16 cellular contexts compared by ENCODE assay signal in genomic region chr19:14439014-14439413, GRCh38. TPM values are rescaled to one million over a fixed set of nuclear protein-coding genes. Genes with fewer than 3 reads are reported as not detected.
DNase-seq lines count a peak whose midpoint lies in the region; ATAC-seq and TF ChIP-seq lines count a peak whose summit lies in the region.
"Had no signal": no experiment of that assay in that cellular context is flagged by ENCODE, and none has a peak within 500 bp of the region (broad histone marks: within the 10 kb centered on the region; RNA-seq: fewer than 3 reads in every experiment).

No MANE protein-coding gene starts in this region.

- H3K4me1 Mint-ChIP-seq in CD8-positive, alpha-beta memory T cell = peaks cover 48 to 71% (median 66%) of the 10 kb centered on the region in 3 donors
- H3K4me1 Mint-ChIP-seq in HFFc6 (ENCODE audit: low read depth) = peaks cover 29% of the 10 kb centered on the region
- peaks cover 11% of the 10 kb centered on the region for H3K4me1 Mint-ChIP-seq in WTC11
- peaks cover 24% of the 10 kb centered on the region for H3K4me1 Mint-ChIP-seq in mesothelial cell of epicardium

- H3K9me3 ChIP-seq in CD8-positive, alpha-beta memory T cell (ENCODE audit: low read length) = no peaks in the 10 kb centered on the region
- no peaks in the 10 kb centered on the region for H3K9me3 ChIP-seq in PC-3 (ENCODE audit: low read length)
- H3K9me3 ChIP-seq: pancreas, transverse colon had no signal

- BruUV-seq in PC-3 (replicated peaks; lab: Mats Ljungman, UMichigan) = no TSS peak

- H3K36me3 ChIP-seq in CD8-positive, alpha-beta memory T cell (ENCODE audit: insufficient read depth, low read length) = peaks cover 23% of the 10 kb centered on the region
- peaks cover 21% of the 10 kb centered on the region for H3K36me3 ChIP-seq in PC-3 (ENCODE audit: low read depth, low read length)

- H3K27ac ChIP-seq in CD8-positive, alpha-beta memory T cell (ENCODE audit: low read depth, low read length) = no peak overlapping the region
- H3K27ac ChIP-seq in caudate nucleus (ENCODE audit: low read depth, low read length) = no peak overlapping the region
- no peak overlapping the region for H3K27ac ChIP-seq in PC-3 (ENCODE audit: low read length)
- H3K27ac ChIP-seq: pancreas, transverse colon, WERI-Rb-1 had no signal

- POLR2A ChIA-PET in CD8-positive, alpha-beta memory T cell (lab: Charles Lee) = interaction anchor here (0.7 kb wide), 1 partner anchor 83 kb away, joined by 4 read pairs; no protein-coding TSS in a partner anchor
- POLR2A ChIA-PET in WTC11 (lab: Charles Lee) (no interaction called here), PC-3 (lab: Charles Lee; ENCODE audit: unreplicated experiment) (no interaction called here)

- H3F3A ChIP-seq in PC-3 (ENCODE audit: low read length, unreplicated experiment) = no peaks in the 10 kb centered on the region

- no peak overlapping the region for H2AFZ ChIP-seq in PC-3 (ENCODE audit: low read length)

- peaks cover 61% of the 10 kb centered on the region for H3K79me2 ChIP-seq in PC-3 (ENCODE audit: low read length)

- peak overlapping the region in 7 of 8 donors; percentile 47 to 97 (median 84) for H3K27ac Mint-ChIP-seq in CD8-positive, alpha-beta memory T cell
- H3K27ac Mint-ChIP-seq in HFFc6 (peak overlapping the region; percentile 48; the same call in 1 of the 2 replicates), WTC11 (peak overlapping the region; percentile 75; the same call in 1 of the 2 replicates), mesothelial cell of epicardium (peak overlapping the region; percentile 47)

- H3K4me3 Mint-ChIP-seq in CD8-positive, alpha-beta memory T cell = peak overlapping the region; percentile 52 to 95 (median 92)
- H3K4me3 Mint-ChIP-seq in HFFc6 = no peak overlapping the region
- no peak overlapping the region for H3K4me3 Mint-ChIP-seq in WTC11
- no peak overlapping the region for H3K4me3 Mint-ChIP-seq in mesothelial cell of epicardium

- no peak for TF ChIP-seq CTCF in HFFc6 (IDR thresholded peaks at IDR 0.05)
- TF ChIP-seq CTCF in WTC11 (IDR thresholded peaks at IDR 0.05) = no peak
- TF ChIP-seq CTCF in mesothelial cell of epicardium (IDR thresholded peaks at IDR 0.05; ENCODE audit: unreplicated experiment) = no peak
- no peak for TF ChIP-seq CTCF in PC-3 (conservative IDR thresholded peaks at IDR 0.05; ENCODE audit: low read depth, low read length)

- DNase-seq in CD8-positive, alpha-beta memory T cell = no peak
- DNase-seq in HFFc6 (no peak), WTC11 (ENCODE audit: low spot score) (no peak), mesothelial cell of epicardium (ENCODE audit: low spot score in 2 of 2, unreplicated experiment in 2 of 2) (no peak), caudate nucleus (lab: John Stamatoyannopoulos, UW) (no peak), inferior parietal cortex (ENCODE audit: extremely low spot score) (no peak), PC-3 (no peak)
- DNase-seq: activated gamma-delta T cell, mammary epithelial cell, NCI-H1694, NCI-H69, pancreas, transverse colon, WERI-Rb-1 had no signal

- no peaks in the 10 kb centered on the region for H3K9me2 ChIP-seq in PC-3 (replicated peaks; ENCODE audit: low read length)

- no peaks in the 10 kb centered on the region for H3K27me3 Mint-ChIP-seq in CD8-positive, alpha-beta memory T cell
- peaks cover 2% of the 10 kb centered on the region; the same call in 1 of the 2 replicates for H3K27me3 Mint-ChIP-seq in HFFc6 (ENCODE audit: insufficient read depth)
- H3K27me3 Mint-ChIP-seq in WTC11 (ENCODE audit: low read depth) = no peaks in the 10 kb centered on the region
- no peaks in the 10 kb centered on the region for H3K27me3 Mint-ChIP-seq in mesothelial cell of epicardium (ENCODE audit: low read depth)

- CTCF ChIA-PET in CD8-positive, alpha-beta memory T cell (lab: Charles Lee) = interaction anchor here (1.1 to 1.3 kb wide), 3 partner anchors 10 to 91 kb away, joined by 3 to 4 read pairs (median 3); no protein-coding TSS in a partner anchor
- CTCF ChIA-PET in WTC11 (lab: Charles Lee) = interaction anchor here (1.5 to 2.4 kb wide), 2 partner anchors 12 to 33 kb away, joined by 3 to 8 read pairs; no protein-coding TSS in a partner anchor
- CTCF ChIA-PET in PC-3 (lab: Charles Lee) = no interaction called here

- intact Hi-C loops in PC-3 (cut with micrococcal nuclease) = no loop called here

- no peak for TF ChIP-seq POLR2A in GM18505 (IDR thresholded peaks at IDR 0.05; ENCODE audit: borderline replicate concordance, extremely low read depth, insufficient read depth, insufficient read length)

- peaks cover 60% of the 10 kb centered on the region for H3K4me1 ChIP-seq in CD8-positive, alpha-beta memory T cell (ENCODE audit: insufficient read depth, low read length)
- peaks cover 16% of the 10 kb centered on the region for H3K4me1 ChIP-seq in PC-3 (ENCODE audit: insufficient read depth, low read length)

- H3K9ac ChIP-seq in PC-3 (ENCODE audit: low read length) = no peak overlapping the region

- no peak overlapping the region for H3K4me3 ChIP-seq in CD8-positive, alpha-beta memory T cell (ENCODE audit: low read length)
- H3K4me3 ChIP-seq in PC-3 (ENCODE audit: low read length) = no peak overlapping the region
- H3K4me3 ChIP-seq: pancreas, transverse colon had no signal

- no peak; the same call in 1 of the 2 replicates for ATAC-seq in WTC11
- ATAC-seq in GM18505 (IDR thresholded peaks at IDR 0.05; ENCODE audit: unreplicated experiment) = no peak
- ATAC-seq in PC-3 = no peak
- ATAC-seq: HepG2, pancreas had no signal

- H3K4me2 ChIP-seq in PC-3 (ENCODE audit: low read length) = no peak overlapping the region

- peaks cover 4 to 36% (median 13%) of the 10 kb centered on the region in 3 donors for H3K36me3 Mint-ChIP-seq in CD8-positive, alpha-beta memory T cell
- peaks cover 14% of the 10 kb centered on the region; the same call in 1 of the 2 replicates for H3K36me3 Mint-ChIP-seq in HFFc6 (ENCODE audit: low read depth)
- peaks cover 22% of the 10 kb centered on the region for H3K36me3 Mint-ChIP-seq in WTC11
- peaks cover 15% of the 10 kb centered on the region for H3K36me3 Mint-ChIP-seq in mesothelial cell of epicardium

- no peaks in the 10 kb centered on the region for H4K20me1 ChIP-seq in PC-3 (ENCODE audit: low read length)

- no peaks in the 10 kb centered on the region for H3K27me3 ChIP-seq in CD8-positive, alpha-beta memory T cell (ENCODE audit: insufficient read depth, low read length, poor library complexity, severe bottlenecking)
- no peaks in the 10 kb centered on the region for H3K27me3 ChIP-seq in PC-3 (ENCODE audit: low read length)
- H3K27me3 ChIP-seq: pancreas, transverse colon had no signal

- H3K9me3 Mint-ChIP-seq in CD8-positive, alpha-beta memory T cell = no peaks in the 10 kb centered on the region
- H3K9me3 Mint-ChIP-seq in HFFc6 = no peaks in the 10 kb centered on the region
- no peaks in the 10 kb centered on the region for H3K9me3 Mint-ChIP-seq in WTC11
- no peaks in the 10 kb centered on the region for H3K9me3 Mint-ChIP-seq in mesothelial cell of epicardium

TF ChIP-seq in WTC11, 78 proteins besides CTCF, POLR2A, EP300 and RAD21 (continues in another document):
- TF ChIP-seq CDX4 (CRISPR knock-in tag; IDR thresholded peaks at IDR 0.05; ENCODE audit: borderline replicate concordance) (no peak), ZNF416 (CRISPR knock-in tag; IDR thresholded peaks at IDR 0.05) (no peak)

RNA-seq across cellular contexts. Expression of gene PKN1, which starts 5.9 kb away (rescaled TPM):
- 100 to 1,000 TPM; 177 to 205 TPM for total RNA-seq in CD8-positive, alpha-beta memory T cell
- polyA plus RNA-seq in CD8-positive, alpha-beta memory T cell = 86.6 TPM
- total RNA-seq in HFFc6 (2021; fragmentation: NEBNext Ultra II Directional; extraction: Animal tissue kit (Norgen Biotek cat#: 25700)) = 100 to 1,000 TPM; 132 to 173 (median 149) TPM
- total RNA-seq in WTC11 (2021) = 170 to 197 TPM (median 187 TPM) in 3 replicates
- 84.5 to 89.1 TPM (median 85.9 TPM) in 3 replicates for total RNA-seq in mesothelial cell of epicardium
- total RNA-seq in PC-3 (2014; rRNA removed) = 186 and 238 TPM in 2 replicates

RNA-seq across cellular contexts. Expression of gene DDX39A, which starts 19.9 kb away (rescaled TPM):
- 100 to 1,000 TPM; 298 to 302 TPM for total RNA-seq in CD8-positive, alpha-beta memory T cell
- 110 TPM for polyA plus RNA-seq in CD8-positive, alpha-beta memory T cell
- total RNA-seq in HFFc6 (2021; fragmentation: NEBNext Ultra II Directional; extraction: Animal tissue kit (Norgen Biotek cat#: 25700)) = 10 to 100 TPM; 52.5 to 82.7 (median 78.0) TPM
- total RNA-seq in WTC11 (2021) (103 to 136 TPM (median 105 TPM) in 3 replicates), mesothelial cell of epicardium (66.9 to 68.6 TPM (median 67.6 TPM) in 3 replicates), PC-3 (2014; rRNA removed) (308 and 311 TPM in 2 replicates)

RNA-seq across cellular contexts. Expression of gene PTGER1, which starts 36.1 kb away (rescaled TPM):
- not detected for total RNA-seq in CD8-positive, alpha-beta memory T cell
- not detected for polyA plus RNA-seq in CD8-positive, alpha-beta memory T cell
- 1 to 10 TPM in 2 of 6 experiments, under 1 TPM in 4; 0.41 to 4.1 (median 0.62) TPM for total RNA-seq in HFFc6 (2021; fragmentation: NEBNext Ultra II Directional; extraction: Animal tissue kit (Norgen Biotek cat#: 25700))
- total RNA-seq in WTC11 (2021) (0.68 to 1.2 TPM (median 0.87 TPM) in 3 replicates), mesothelial cell of epicardium (2.8 to 3.5 TPM (median 2.8 TPM) in 3 replicates), PC-3 (2014; rRNA removed) (2.2 and 2.4 TPM in 2 replicates)
- total RNA-seq: HepG2 had no signal
- polyA plus RNA-seq: mammary epithelial cell had no signal

RNA-seq across cellular contexts. Expression of gene GIPC1, which starts 56.9 kb away (rescaled TPM):
- total RNA-seq in CD8-positive, alpha-beta memory T cell = 10 to 100 TPM; 32.7 to 36.7 TPM
- 43.4 TPM for polyA plus RNA-seq in CD8-positive, alpha-beta memory T cell
- total RNA-seq in HFFc6 (2021; fragmentation: NEBNext Ultra II Directional; extraction: Animal tissue kit (Norgen Biotek cat#: 25700)) = 100 to 1,000 TPM; 169 to 204 (median 181) TPM
- total RNA-seq in WTC11 (2021) (70.7 to 76.5 TPM (median 75.0 TPM) in 3 replicates), mesothelial cell of epicardium (108 to 111 TPM (median 111 TPM) in 3 replicates), PC-3 (2014; rRNA removed) (538 and 671 TPM in 2 replicates)

RNA-seq across cellular contexts. Expression of gene ADGRE5, which starts 57.8 kb away (rescaled TPM):
- 100 to 1,000 TPM; 231 to 233 TPM for total RNA-seq in CD8-positive, alpha-beta memory T cell
- polyA plus RNA-seq in CD8-positive, alpha-beta memory T cell = 311 TPM
- total RNA-seq in HFFc6 (2021; fragmentation: NEBNext Ultra II Directional; extraction: Animal tissue kit (Norgen Biotek cat#: 25700)) = 10 to 100 TPM; 79.7 to 91.9 (median 85.4) TPM
- 3.2 to 4.0 TPM (median 3.9 TPM) in 3 replicates for total RNA-seq in WTC11 (2021)
- 4.5 to 5.4 TPM (median 4.9 TPM) in 3 replicates for total RNA-seq in mesothelial cell of epicardium
- 105 and 120 TPM in 2 replicates for total RNA-seq in PC-3 (2014; rRNA removed)

Comparison
In these comparisons a context has a peak if more than half of its experiments do, and no peak if none do; other contexts are left out.
1. H3K4me3 Mint-ChIP-seq: peak in CD8-positive, alpha-beta memory T cell (7 of 7); none in HFFc6 (single experiment), WTC11 (single experiment) and mesothelial cell of epicardium (single experiment).
2. Peak in every context shown above with its lines, with median percentiles within 50 percentile points of each other: H3K27ac Mint-ChIP-seq.